Comparison of ENCODE assay signal across 8 cellular contexts in the genomic region with DNA sequence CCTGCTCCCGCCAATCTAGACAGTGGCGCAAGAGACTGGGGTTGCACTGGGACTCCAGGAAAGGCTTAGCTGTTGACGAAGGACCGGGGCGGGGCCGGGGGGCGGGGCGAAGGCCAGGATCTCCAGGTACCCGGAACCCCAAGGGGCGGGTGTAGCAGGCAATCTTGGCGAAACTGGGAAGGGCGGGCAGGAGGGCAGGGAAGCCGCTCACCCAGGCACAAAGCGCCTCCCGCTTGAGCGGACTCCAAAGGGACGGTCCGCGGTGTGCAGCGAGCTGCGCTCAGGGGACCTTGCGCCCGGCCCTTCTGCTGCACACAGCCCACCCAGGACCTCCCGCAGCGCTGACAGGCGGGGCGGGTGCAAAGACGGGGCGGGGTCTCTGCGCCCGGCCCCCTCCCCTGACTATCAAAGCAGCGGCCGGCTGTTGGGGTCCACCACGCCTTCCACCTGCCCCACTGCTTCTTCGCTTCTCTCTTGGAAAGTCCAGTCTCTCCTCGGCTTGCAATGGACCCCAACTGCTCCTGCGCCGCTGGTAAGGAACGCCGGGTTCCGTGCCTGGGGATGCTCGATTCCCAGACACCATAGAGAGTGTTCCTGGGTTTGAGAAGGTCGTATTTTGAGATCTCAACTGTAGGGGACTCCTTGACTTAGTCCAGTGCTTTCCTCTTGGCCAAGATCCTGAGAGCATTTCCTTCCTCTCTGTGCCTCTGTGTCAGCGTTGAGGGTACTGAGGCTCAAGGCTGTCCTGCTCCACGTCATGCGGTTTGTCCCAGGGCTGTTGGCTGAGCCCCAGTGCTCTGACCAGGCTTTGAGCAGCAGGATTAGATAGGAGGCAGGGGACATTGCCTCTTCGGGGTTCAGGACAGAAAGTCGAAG. TPM values are rescaled to one million over a fixed set of nuclear protein-coding genes. Genes with fewer than 3 reads are reported as not detected.
A peak's percentile ranks its signal among the peaks of the same experiment; 100 is the strongest.
DNase-seq lines count a peak whose midpoint lies in the region; ATAC-seq and TF ChIP-seq lines count a peak whose summit lies in the region.

A gene (plus strand): TSS at position 405 of the 876 bp plus-strand sequence. CDS start 100 bp downstream, at position 505.

- no peak within 1 kb of the TSS for H3K27ac ChIP-seq in IMR-90 (ENCODE audit: insufficient read depth, low read length)
- no peak within 1 kb of the TSS for H3K27ac ChIP-seq in adipose tissue (ENCODE audit: low read depth, low read length)
- no peak within 1 kb of the TSS for H3K27ac ChIP-seq in psoas muscle
- peak within 1 kb of the TSS; percentile 71 for H3K27ac ChIP-seq in upper lobe of right lung

- 1% methylated on average over 28 of the region's 48 CpGs; no CpG with 5 or more reads in 1 of the 2 experiments for WGBS in IMR-90 (ENCODE audit: extremely low coverage in 2 of 2, insufficient read length in 1 of 2), 2 experiments
- WGBS in adipose tissue, 3 donors, result 0 to 3% (median 1%) methylated on average over 40 to 48 of the region's 48 CpGs
- WGBS in psoas muscle, 3 donors, result 3 to 7% (median 3%) methylated on average over 43 to 48 of the region's 48 CpGs

- H3K14ac ChIP-seq in IMR-90 (replicated peaks; ENCODE audit: low read depth, low read length), result no peak within 1 kb of the TSS

- no peak within 1 kb of the TSS for H3K18ac ChIP-seq in IMR-90 (ENCODE audit: low read depth, low read length)

- H3K4me1 Mint-ChIP-seq in Calu3 (ENCODE audit: low read depth, unreplicated experiment), result no peaks in the 10 kb centered on the region

- H2BK20ac ChIP-seq in IMR-90 (ENCODE audit: low read depth, low read length), result no peak within 1 kb of the TSS

- H3K9me3 ChIP-seq in IMR-90 (ENCODE audit: control insufficient read depth, insufficient read depth, low read length) (no peaks in the 10 kb centered on the region), psoas muscle (no peaks in the 10 kb centered on the region), upper lobe of right lung (no peaks in the 10 kb centered on the region)

- peak within 1 kb of the TSS; percentile 27 for H3K4me2 ChIP-seq in IMR-90 (ENCODE audit: low read depth, low read length)

- DNase-seq in Calu3 (peak; percentile 83), IMR-90 (peak; percentile 28), T follicular helper cell (ENCODE audit: low read depth) (peak; percentile 59), left ventricle myocardium superior (peak; percentile 75), psoas muscle (peak; percentile 79), upper lobe of right lung (peak; percentile 96)

- POLR2A ChIA-PET in IMR-90 (lab: Charles Lee; ENCODE audit: unreplicated experiment), result no interaction called here

- peaks cover 3% of the 10 kb centered on the region; the same call in 1 of the 2 replicates for H3K9me1 ChIP-seq in IMR-90 (ENCODE audit: insufficient read depth, low read length)

- peak within 1 kb of the TSS; percentile 13 for H3K23ac ChIP-seq in IMR-90 (ENCODE audit: low read depth, low read length)

- H2BK120ac ChIP-seq in IMR-90 (ENCODE audit: low read depth, low read length), result no peak within 1 kb of the TSS

- H3K27me3 ChIP-seq in IMR-90 (ENCODE audit: control insufficient read depth, insufficient read depth, low read length) (peaks cover 78% of the 10 kb centered on the region), psoas muscle (ENCODE audit: insufficient read depth in 3 of 3, low read length in 2 of 3) (peaks cover 0 to 13% (median 1%) of the 10 kb centered on the region in 3 donors), upper lobe of right lung (peaks cover 2% of the 10 kb centered on the region)

- dilution Hi-C loops in IMR-90 (cut with HindIII; ENCODE audit: low sequenced_read_pairs, unreplicated experiment), result no loop called here

- ATAC-seq in IMR-90 (ENCODE audit: low read depth) (peak; percentile 32), left ventricle myocardium superior (peak; percentile 92), psoas muscle (peak; percentile 76 to 91 (median 86)), upper lobe of right lung (peak; percentile 96), GM18858 (IDR thresholded peaks at IDR 0.05; ENCODE audit: unreplicated experiment) (no peak)

- CTCF ChIA-PET in Calu3 (lab: Charles Lee) (interaction anchor here (0.6 to 0.9 kb wide), 6 partner anchors 27 to 737 kb away, joined by 3 to 5 read pairs (median 3); no protein-coding TSS in a partner anchor), IMR-90 (lab: Yijun Ruan, JAX) (no interaction called here)

- no peak for TF ChIP-seq CTCF in Calu3 (IDR thresholded peaks at IDR 0.05; ENCODE audit: unreplicated experiment)
- no peak for TF ChIP-seq CTCF in IMR-90 (conservative IDR thresholded peaks at IDR 0.05; ENCODE audit: low read depth, low read length)
- TF ChIP-seq CTCF in psoas muscle (IDR thresholded peaks at IDR 0.05), result no peak
- peak; percentile 9 for TF ChIP-seq CTCF in upper lobe of right lung (IDR thresholded peaks at IDR 0.05)

- intact Hi-C loops in Calu3 (cut with micrococcal nuclease; ENCODE audit: unreplicated experiment) (no loop called here), IMR-90 (cut with micrococcal nuclease) (no loop called here), left ventricle myocardium superior (cut with micrococcal nuclease) (no loop called here), psoas muscle (cut with DNase I) (no loop called here), upper lobe of right lung (cut with DNase I) (no loop called here)

- H3K27me3 Mint-ChIP-seq in Calu3 (ENCODE audit: unreplicated experiment), result peaks cover 38% of the 10 kb centered on the region

- no peak within 1 kb of the TSS for H3K4ac ChIP-seq in IMR-90 (ENCODE audit: low read depth, low read length)

- in situ Hi-C loops in IMR-90 (cut with MboI; ENCODE audit: low sequenced_read_pairs), result no loop called here

- no peak within 1 kb of the TSS for H4K5ac ChIP-seq in IMR-90 (ENCODE audit: low read depth, low read length)

- no peaks in the 10 kb centered on the region for H3K79me1 ChIP-seq in IMR-90 (ENCODE audit: low read depth in 1 of 2, low read length in 2 of 2)

- no peak within 1 kb of the TSS for H3K9ac ChIP-seq in IMR-90 (ENCODE audit: low read depth, low read length)

- no peak within 1 kb of the TSS for H2AK5ac ChIP-seq in IMR-90 (ENCODE audit: low read depth, low read length)

- H3K9me3 Mint-ChIP-seq in Calu3 (ENCODE audit: low read depth, unreplicated experiment), result no peaks in the 10 kb centered on the region

- H3K27ac Mint-ChIP-seq in Calu3 (ENCODE audit: unreplicated experiment), result peak within 1 kb of the TSS; percentile 11

- no peak for TF ChIP-seq POLR2A in IMR-90 (IDR thresholded peaks at IDR 0.05; ENCODE audit: low read depth, low read length)

- H3K4me1 ChIP-seq in IMR-90 (ENCODE audit: control insufficient read depth, insufficient read depth, low read length) (peaks cover 2% of the 10 kb centered on the region; the same call in 1 of the 2 replicates), psoas muscle (no peaks in the 10 kb centered on the region), upper lobe of right lung (peaks cover 9% of the 10 kb centered on the region)

- no peak within 1 kb of the TSS for H2BK15ac ChIP-seq in IMR-90 (ENCODE audit: low read depth, low read length)

- H3K4me3 ChIP-seq in IMR-90 (ENCODE audit: insufficient read depth, low read depth, low read length), result peak within 1 kb of the TSS; percentile 2; the same call in 1 of the 2 replicates
- H3K4me3 ChIP-seq in psoas muscle, result peak within 1 kb of the TSS; percentile 68
- H3K4me3 ChIP-seq in upper lobe of right lung, result peak within 1 kb of the TSS; percentile 59

- H4K8ac ChIP-seq in IMR-90 (ENCODE audit: low read depth in 2 of 2, low read length in 2 of 2), result no peak within 1 kb of the TSS

- peak within 1 kb of the TSS; percentile 75 for H3K4me3 Mint-ChIP-seq in Calu3 (ENCODE audit: low read depth, unreplicated experiment)

- H2AFZ ChIP-seq in IMR-90 (replicated peaks; ENCODE audit: low read length, poor library complexity), result peak within 1 kb of the TSS; percentile 73

- no peaks in the 10 kb centered on the region for H4K20me1 ChIP-seq in IMR-90 (ENCODE audit: insufficient read depth, low read length)

- BruUV-seq in Calu3 (replicated peaks; lab: Mats Ljungman, UMichigan) (no TSS peak), IMR-90 (replicated peaks; lab: Mats Ljungman, UMichigan) (no TSS peak)

- H4K91ac ChIP-seq in IMR-90 (ENCODE audit: insufficient read depth, low read depth, low read length), result no peak within 1 kb of the TSS

- H3K36me3 Mint-ChIP-seq in Calu3 (ENCODE audit: insufficient read depth, unreplicated experiment), result peaks cover 12% of the 10 kb centered on the region

- H2AK9ac ChIP-seq in IMR-90 (replicated peaks; ENCODE audit: low read depth, low read length, poor library complexity), result no peak within 1 kb of the TSS

- no peak within 1 kb of the TSS for H2BK5ac ChIP-seq in IMR-90 (ENCODE audit: low read depth, low read length, poor library complexity, severe bottlenecking)

- no peak within 1 kb of the TSS for H3K56ac ChIP-seq in IMR-90 (ENCODE audit: extremely low read depth, insufficient read depth, low read length)

- no peak for TF ChIP-seq RAD21 in IMR-90 (IDR thresholded peaks at IDR 0.05; ENCODE audit: low read length)

- H3K36me3 ChIP-seq in IMR-90 (ENCODE audit: control insufficient read depth, insufficient read depth, low read length), result no peaks in the 10 kb centered on the region
- no peaks in the 10 kb centered on the region for H3K36me3 ChIP-seq in psoas muscle (ENCODE audit: insufficient read depth in 1 of 2, low read depth in 1 of 2)
- H3K36me3 ChIP-seq in upper lobe of right lung, result no peaks in the 10 kb centered on the region

TF ChIP-seq in IMR-90, 13 proteins besides CTCF, POLR2A, EP300 and RAD21 (continues in another document):
- TF ChIP-seq, protein P1, sequence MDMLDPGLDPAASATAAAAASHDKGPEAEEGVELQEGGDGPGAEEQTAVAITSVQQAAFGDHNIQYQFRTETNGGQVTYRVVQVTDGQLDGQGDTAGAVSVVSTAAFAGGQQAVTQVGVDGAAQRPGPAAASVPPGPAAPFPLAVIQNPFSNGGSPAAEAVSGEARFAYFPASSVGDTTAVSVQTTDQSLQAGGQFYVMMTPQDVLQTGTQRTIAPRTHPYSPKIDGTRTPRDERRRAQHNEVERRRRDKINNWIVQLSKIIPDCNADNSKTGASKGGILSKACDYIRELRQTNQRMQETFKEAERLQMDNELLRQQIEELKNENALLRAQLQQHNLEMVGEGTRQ (IDR thresholded peaks at IDR 0.05; ENCODE audit: low read depth, low read length), result no peak
- TF ChIP-seq MXI1 (IDR thresholded peaks at IDR 0.05; ENCODE audit: borderline replicate concordance, low read depth, low read length), result no peak
- TF ChIP-seq MAFK (IDR thresholded peaks at IDR 0.05; ENCODE audit: low read depth, low read length), result no peak
- no peak for TF ChIP-seq BHLHE40 (IDR thresholded peaks at IDR 0.05; ENCODE audit: low read depth, low read length)
- no peak for TF ChIP-seq FOS (IDR thresholded peaks at IDR 0.05; ENCODE audit: low read depth, low read length)
- no peak for TF ChIP-seq SMC3 (IDR thresholded peaks at IDR 0.05; ENCODE audit: low read depth, low read length)

RNA-seq across cellular contexts. Expression of the gene that starts here (rescaled TPM):
- total RNA-seq in Calu3 (2022) (2.6 and 7.7 TPM in 2 replicates), IMR-90 (2012; rRNA removed) (not detected in 2 replicates), left ventricle myocardium superior (3.0 TPM), psoas muscle (1 to 10 TPM in 2 of 4 donors, under 1 TPM in 1, not detected in 1; 0.73 to 1.3 (median 1.2) TPM), upper lobe of right lung (9.1 TPM)
- polyA plus RNA-seq in IMR-90 (2012; rRNA removed) (0.56 and 1.1 TPM in 2 replicates), adipose tissue (100 to 1,000 TPM in 2 of 3 donors, 10 to 100 TPM in 1; 84.5 to 341 (median 130) TPM), psoas muscle (1 to 10 TPM; 1.1 to 3.2 (median 1.5) TPM)
- 0.73 and 0.95 TPM in 2 replicates for polyA plus RNA-seq in IMR-90 (2012; cell fraction: cytosol; rRNA removed)
- 0.07 and 0.26 TPM in 2 replicates for polyA plus RNA-seq in IMR-90 (2012; cell fraction: nucleus; rRNA removed; ENCODE audit: low replicate concordance)

Comparison
In these comparisons a context has a peak if more than half of its experiments do, and no peak if none do; other contexts are left out.
1. RNA of the gene that starts here (polyA plus RNA-seq): 84.5 to 341 TPM in adipose tissue; 1.1 to 3.2 TPM in psoas muscle and 0.07 to 1.1 TPM in IMR-90; every median in the first group is over 10 times any median in the second.
2. DNase-seq: peak in every context shown above with its lines; median percentile 96 in upper lobe of right lung; 83 in Calu3; 79 in psoas muscle; 75 in left ventricle myocardium superior; 59 in T follicular helper cell; 28 in IMR-90.
3. H3K4me3 ChIP-seq: peak in every context shown above with its lines; median percentile 68 in psoas muscle; 59 in upper lobe of right lung; 2 in IMR-90.